ENCODE assay signal across 8 cellular contexts in the genomic region with DNA sequence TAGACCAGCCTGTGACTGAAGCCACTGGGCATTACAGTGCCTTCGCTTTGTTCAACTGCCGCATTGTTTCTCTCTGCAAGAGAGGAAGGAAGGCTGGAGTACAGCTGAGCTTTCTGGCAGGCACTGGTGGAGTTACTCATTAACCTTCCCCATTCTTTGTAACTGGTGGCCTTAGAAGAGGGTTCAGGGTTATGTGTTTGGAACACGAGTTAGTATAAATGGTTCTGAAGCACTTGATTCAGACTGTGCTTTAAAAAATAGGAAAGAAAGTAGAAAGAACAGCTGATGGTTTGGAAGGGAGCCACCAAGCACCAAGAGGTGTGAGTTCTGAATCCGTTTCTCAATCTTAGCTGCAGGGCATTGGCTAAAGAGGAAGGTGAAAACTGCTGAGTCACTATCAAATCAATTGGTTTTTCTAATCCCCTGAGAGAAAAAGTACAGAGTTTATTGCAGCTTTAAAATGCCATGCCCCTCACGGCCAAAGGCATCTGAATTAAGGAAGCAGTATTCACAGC. TPM values are rescaled to one million over a fixed set of nuclear protein-coding genes. Genes with fewer than 3 reads are reported as not detected.
DNase-seq lines count a peak whose midpoint lies in the region; ATAC-seq and TF ChIP-seq lines count a peak whose summit lies in the region.

No MANE protein-coding gene starts in this region.

- H3K4me1 ChIP-seq in suprapubic skin, result peaks cover 12% of the 10 kb centered on the region

- WGBS in suprapubic skin, result 25% methylated on average over 5 of the region's 5 CpGs

- H3K36me3 ChIP-seq in suprapubic skin, result no peaks in the 10 kb centered on the region

- no peak for TF ChIP-seq POLR2A in suprapubic skin (IDR thresholded peaks at IDR 0.05)

- no peak for TF ChIP-seq CTCF in suprapubic skin (IDR thresholded peaks at IDR 0.05)

- peak; percentile 81 for DNase-seq in NCI-H526 treated with DMSO at 0.1 percent for 48 hours (lab: John Stamatoyannopoulos, UW)
- DNase-seq in cerebellar cortex (ENCODE audit: low spot score), result peak; percentile 76
- peak; percentile 62 to 72 for DNase-seq in left colon
- DNase-seq in suprapubic skin (ENCODE audit: low spot score in 2 of 2), result no peak
- DNase-seq in GOT3 (lab: John Stamatoyannopoulos, UW), result no peak
- no peak for DNase-seq in stimulated activated CD4-positive, alpha-beta T cell treated with anti-CD3 and anti-CD28 coated beads, Interleukin-12 subunit alpha, Interleukin-12 subunit beta, amount 100 ng/mL, for 4 hours

- H3K27ac ChIP-seq in suprapubic skin, result no peak overlapping the region

- no peaks in the 10 kb centered on the region for H3K27me3 ChIP-seq in suprapubic skin

- H3K9me3 ChIP-seq in suprapubic skin, result no peaks in the 10 kb centered on the region

- ATAC-seq in GM18517 (IDR thresholded peaks at IDR 0.05; ENCODE audit: unreplicated experiment), result peak; percentile 93
- peak; percentile 81 for ATAC-seq in HG02852 (IDR thresholded peaks at IDR 0.05; ENCODE audit: unreplicated experiment)
- ATAC-seq in left colon, result peak; percentile 79

- TF ChIP-seq EP300 in suprapubic skin (IDR thresholded peaks at IDR 0.05), result no peak

- intact Hi-C loops in left colon (cut with DNase I, micrococcal nuclease), result no loop called here

- H3K4me3 ChIP-seq in suprapubic skin, result peak overlapping the region; percentile 8

RNA-seq across cellular contexts. Expression of a gene that starts 3.7 kb away (rescaled TPM):
- total RNA-seq in left colon, result 10 to 100 TPM; 40.5 to 62.9 TPM
- 1 to 10 TPM in 3 of 4 donors, not detected in 1; 1.7 to 5.1 (median 2.1) TPM for total RNA-seq in suprapubic skin

Comparison
In these comparisons a context has a peak if more than half of its experiments do, and no peak if none do; other contexts are left out.
1. DNase-seq: peak in NCI-H526 treated with DMSO at 0.1 percent for 48 hours (single experiment), cerebellar cortex (single experiment) and left colon (2 of 2); none in suprapubic skin (0 of 2), GOT3 (single experiment) and stimulated activated CD4-positive, alpha-beta T cell treated with anti-CD3 and anti-CD28 coated beads, Interleukin-12 subunit alpha, Interleukin-12 subunit beta, amount 100 ng/mL, for 4 hours (single experiment).
2. RNA of a gene that starts 3.7 kb away (total RNA-seq): 40.5 to 62.9 TPM in left colon; 1.7 to 5.1 TPM in suprapubic skin; every median in the first group is over 4 times any median in the second.
3. Peak in every context shown above with its lines, with median percentiles within 50 percentile points of each other: ATAC-seq.